In genomic region chr19:45159971-45160324, GRCh38 we compare ENCODE assay signal across 1 cellular context.
TF ChIP-seq lines count a peak whose summit lies in the region.

No MANE protein-coding gene starts in this region.

TF ChIP-seq in IMR-90, 13 proteins besides CTCF, POLR2A, EP300 and RAD21:
- no peak for TF ChIP-seq MAZ (IDR thresholded peaks at IDR 0.05; ENCODE audit: borderline replicate concordance, low read depth, low read length)
- TF ChIP-seq MAFK (IDR thresholded peaks at IDR 0.05; ENCODE audit: low read depth, low read length): no peak
- TF ChIP-seq RCOR1 (IDR thresholded peaks at IDR 0.05; ENCODE audit: insufficient replicate concordance, low read length): no peak
- no peak for TF ChIP-seq USF2 (IDR thresholded peaks at IDR 0.05; ENCODE audit: low read depth, low read length)
- TF ChIP-seq RFX5 (IDR thresholded peaks at IDR 0.05; ENCODE audit: low read depth, low read length): no peak
- TF ChIP-seq, protein P1, sequence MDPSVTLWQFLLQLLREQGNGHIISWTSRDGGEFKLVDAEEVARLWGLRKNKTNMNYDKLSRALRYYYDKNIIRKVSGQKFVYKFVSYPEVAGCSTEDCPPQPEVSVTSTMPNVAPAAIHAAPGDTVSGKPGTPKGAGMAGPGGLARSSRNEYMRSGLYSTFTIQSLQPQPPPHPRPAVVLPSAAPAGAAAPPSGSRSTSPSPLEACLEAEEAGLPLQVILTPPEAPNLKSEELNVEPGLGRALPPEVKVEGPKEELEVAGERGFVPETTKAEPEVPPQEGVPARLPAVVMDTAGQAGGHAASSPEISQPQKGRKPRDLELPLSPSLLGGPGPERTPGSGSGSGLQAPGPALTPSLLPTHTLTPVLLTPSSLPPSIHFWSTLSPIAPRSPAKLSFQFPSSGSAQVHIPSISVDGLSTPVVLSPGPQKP (IDR thresholded peaks at IDR 0.05; ENCODE audit: borderline replicate concordance, low read depth, low read length): no peak
- TF ChIP-seq BHLHE40 (IDR thresholded peaks at IDR 0.05; ENCODE audit: low read depth, low read length): no peak
- TF ChIP-seq MXI1 (IDR thresholded peaks at IDR 0.05; ENCODE audit: borderline replicate concordance, low read depth, low read length): no peak
- no peak for TF ChIP-seq CHD1 (IDR thresholded peaks at IDR 0.05; ENCODE audit: low read depth, low read length)
- no peak for TF ChIP-seq NFE2L2 (IDR thresholded peaks at IDR 0.05; ENCODE audit: low read depth, low read length)
- TF ChIP-seq SMC3 (IDR thresholded peaks at IDR 0.05; ENCODE audit: low read depth, low read length): no peak
- TF ChIP-seq FOS (IDR thresholded peaks at IDR 0.05; ENCODE audit: low read depth, low read length): no peak
- TF ChIP-seq CEBPB (IDR thresholded peaks at IDR 0.05; ENCODE audit: low read depth, low read length): no peak
